Comparison of ENCODE assay signal across 1 cellular context in the genomic region with DNA sequence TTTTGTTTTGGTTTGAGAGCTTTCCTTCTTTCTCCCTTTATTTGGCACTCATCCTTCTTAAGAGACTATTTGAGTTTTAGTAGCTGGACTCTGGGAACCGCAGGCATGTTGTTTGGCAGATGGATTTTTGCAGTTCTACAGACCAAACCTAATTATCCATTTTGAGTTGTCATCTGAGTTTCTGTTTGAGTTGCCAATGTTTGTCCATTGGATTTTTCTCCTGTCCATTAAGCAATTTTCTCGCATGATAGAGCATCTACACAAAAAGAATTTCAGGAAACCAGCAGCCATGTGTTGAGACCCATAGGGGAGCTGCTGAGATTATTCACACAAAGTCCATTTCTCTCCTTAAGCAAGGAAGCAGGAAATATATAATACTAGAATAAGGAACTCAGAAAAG.
TF ChIP-seq lines count a peak whose summit lies in the region.

No MANE protein-coding gene starts in this region.

TF ChIP-seq in WTC11, 78 proteins besides CTCF, POLR2A, EP300 and RAD21 (continued from another document):
- no peak for TF ChIP-seq ATF2 (CRISPR knock-in tag; IDR thresholded peaks at IDR 0.05; ENCODE audit: borderline replicate concordance, low read depth)
TF ChIP-seq in WTC11: peak in this region for 0.
